30 cellular contexts compared by ENCODE assay signal in the genomic region with DNA sequence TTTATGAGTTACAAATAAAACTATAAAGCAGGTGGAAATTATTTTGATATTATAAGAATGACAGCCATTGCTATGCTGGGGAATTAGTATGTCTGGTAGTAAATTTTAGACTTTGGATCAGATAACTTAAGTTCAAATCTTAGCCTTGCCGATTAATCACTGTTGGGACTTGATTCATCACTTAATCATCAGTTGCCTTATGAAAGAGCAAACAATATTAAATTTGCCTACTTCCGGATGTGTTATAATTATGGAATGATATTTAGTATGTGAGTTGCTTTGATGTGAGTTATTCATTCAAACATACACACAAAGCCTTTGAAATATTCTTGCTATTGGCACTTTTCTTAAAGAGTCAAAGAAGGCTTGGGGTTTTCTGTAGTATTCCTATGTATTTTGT.
"Had no signal": no experiment of that assay in that cellular context is flagged by ENCODE, and none has a peak within 500 bp of the region (broad histone marks: within the 10 kb centered on the region; RNA-seq: fewer than 3 reads in every experiment).

No MANE protein-coding gene starts in this region.

- H3K9me3 ChIP-seq: ovary, right lobe of liver, thyroid gland, upper lobe of right lung had no signal

- FAIRE-seq: astrocyte, kidney had no signal

- H3K4me1 Mint-ChIP-seq: activated CD4-positive, alpha-beta T cell treated with anti-CD3 and anti-CD28 coated beads for 36 hours; activated CD8-positive, alpha-beta memory T cell treated with anti-CD3 and anti-CD28 coated beads, Interleukin-2, amount 10 ng/mL, durations not matched to agents 7 days and 5 days; central memory CD8-positive, alpha-beta T cell; endodermal cell; mesothelial cell of epicardium; naive B cell; stimulated activated effector memory CD8-positive, alpha-beta T cell treated with anti-CD3 and anti-CD28 coated beads, Interleukin-12 subunit alpha, Interleukin-12 subunit beta, amount 100 ng/mL, for 72 hours had no signal

- H3K4me1 ChIP-seq: gastroesophageal sphincter, right lobe of liver, thyroid gland, upper lobe of right lung had no signal

- H3K27ac ChIP-seq: brain microvascular endothelial cell, gastroesophageal sphincter, ovary, right lobe of liver, skin epidermis, thyroid gland, upper lobe of right lung had no signal

- H3K36me3 Mint-ChIP-seq: activated CD8-positive, alpha-beta memory T cell treated with anti-CD3 and anti-CD28 coated beads, Interleukin-2, amount 10 ng/mL, durations not matched to agents 7 days and 5 days; mesothelial cell of epicardium; naive B cell; stimulated activated effector memory CD8-positive, alpha-beta T cell treated with anti-CD3 and anti-CD28 coated beads, Interleukin-12 subunit alpha, Interleukin-12 subunit beta, amount 100 ng/mL, for 72 hours had no signal

- H3K27me3 Mint-ChIP-seq: activated CD4-positive, alpha-beta T cell treated with anti-CD3 and anti-CD28 coated beads for 36 hours; activated CD8-positive, alpha-beta memory T cell treated with anti-CD3 and anti-CD28 coated beads, Interleukin-2, amount 10 ng/mL, durations not matched to agents 7 days and 5 days; central memory CD8-positive, alpha-beta T cell; dendritic cell treated with granulocyte-macrophage colony-stimulating factor and Interleukin-4, amounts not matched to agents 40 ng/mL and 50 ng/mL, for 4 days; naive B cell; progenitor cell of endocrine pancreas; stimulated activated naive CD8-positive, alpha-beta T cell treated with anti-CD3 and anti-CD28 coated beads, Interleukin-15, Interleukin-2, amounts not matched to agents 100 ng/mL and 50 ng/mL, for 24 hours had no signal

- H3K4me3 ChIP-seq: gastroesophageal sphincter, ovary, right lobe of liver, skin epidermis, thyroid gland, upper lobe of right lung had no signal

- H3K27ac Mint-ChIP-seq: activated CD4-positive, alpha-beta T cell treated with anti-CD3 and anti-CD28 coated beads for 36 hours; activated CD8-positive, alpha-beta memory T cell treated with anti-CD3 and anti-CD28 coated beads, Interleukin-2, amount 10 ng/mL, durations not matched to agents 7 days and 5 days; activated CD8-positive, alpha-beta T cell treated with anti-CD3 and anti-CD28 coated beads, Interleukin-2, amount 10 ng/mL, durations not matched to agents 7 days and 5 days; activated naive CD4-positive, alpha-beta T cell treated with anti-CD3 and anti-CD28 coated beads for 36 hours; dendritic cell treated with granulocyte-macrophage colony-stimulating factor and Interleukin-4, amounts not matched to agents 40 ng/mL and 50 ng/mL, for 4 days; endodermal cell; mesothelial cell of epicardium; naive B cell; progenitor cell of endocrine pancreas; stimulated activated effector memory CD8-positive, alpha-beta T cell treated with anti-CD3 and anti-CD28 coated beads, Interleukin-12 subunit alpha, Interleukin-12 subunit beta, amount 100 ng/mL, for 72 hours; stimulated activated naive CD8-positive, alpha-beta T cell treated with anti-CD3 and anti-CD28 coated beads, Interleukin-15, Interleukin-2, amounts not matched to agents 100 ng/mL and 50 ng/mL, for 24 hours had no signal

- ATAC-seq: activated CD4-positive, alpha-beta T cell treated with anti-CD3 and anti-CD28 coated beads for 36 hours; activated CD8-positive, alpha-beta memory T cell treated with anti-CD3 and anti-CD28 coated beads, Interleukin-2, amount 10 ng/mL, durations not matched to agents 7 days and 5 days; activated CD8-positive, alpha-beta T cell treated with anti-CD3 and anti-CD28 coated beads, Interleukin-2, amount 10 ng/mL, durations not matched to agents 7 days and 5 days; gastroesophageal sphincter; left colon; right lobe of liver; stimulated activated effector memory CD8-positive, alpha-beta T cell treated with anti-CD3 and anti-CD28 coated beads, Interleukin-12 subunit alpha, Interleukin-12 subunit beta, amount 100 ng/mL, for 72 hours; upper lobe of right lung had no signal

- DNase-seq: activated CD4-positive, alpha-beta T cell treated with anti-CD3 and anti-CD28 coated beads for 36 hours; activated CD4-positive, CD25-positive, alpha-beta regulatory T cell; activated CD8-positive, alpha-beta memory T cell treated with anti-CD3 and anti-CD28 coated beads, Interleukin-2, amount 10 ng/mL, durations not matched to agents 7 days and 5 days; activated CD8-positive, alpha-beta T cell treated with anti-CD3 and anti-CD28 coated beads, Interleukin-2, amount 10 ng/mL, durations not matched to agents 7 days and 5 days; activated effector memory CD4-positive, alpha-beta T cell treated with Interleukin-2 at 50 U/mL for 16 hours; activated naive CD4-positive, alpha-beta T cell treated with anti-CD3 and anti-CD28 coated beads for 36 hours; amniotic stem cell; brain microvascular endothelial cell; endodermal cell; head of caudate nucleus; hippocampal formation; kidney; left colon; naive B cell; ovary; right lobe of liver; stimulated activated CD4-positive, alpha-beta T cell treated with anti-CD3 and anti-CD28 coated beads, Interleukin-12 subunit alpha, Interleukin-12 subunit beta, amount 100 ng/mL, for 4 hours; stimulated activated CD4-positive, alpha-beta T cell treated with anti-CD3 and anti-CD28 coated beads, Interleukin-4, amount 100 ng/mL, for 1 hour; substantia nigra; thyroid gland; upper lobe of right lung had no signal

- H3K36me3 ChIP-seq: brain microvascular endothelial cell, gastroesophageal sphincter, ovary, right lobe of liver, thyroid gland, upper lobe of right lung had no signal

- H3K27me3 ChIP-seq: brain microvascular endothelial cell, gastroesophageal sphincter, ovary, right lobe of liver, thyroid gland, upper lobe of right lung had no signal

- H3K4me3 Mint-ChIP-seq: activated CD4-positive, alpha-beta T cell treated with anti-CD3 and anti-CD28 coated beads for 36 hours; activated CD8-positive, alpha-beta memory T cell treated with anti-CD3 and anti-CD28 coated beads, Interleukin-2, amount 10 ng/mL, durations not matched to agents 7 days and 5 days; activated CD8-positive, alpha-beta T cell treated with anti-CD3 and anti-CD28 coated beads, Interleukin-2, amount 10 ng/mL, durations not matched to agents 7 days and 5 days; activated naive CD4-positive, alpha-beta T cell treated with anti-CD3 and anti-CD28 coated beads for 36 hours; central memory CD8-positive, alpha-beta T cell; dendritic cell treated with granulocyte-macrophage colony-stimulating factor and Interleukin-4, amounts not matched to agents 40 ng/mL and 50 ng/mL, for 4 days; endodermal cell; mesothelial cell of epicardium; naive B cell; stimulated activated effector memory CD8-positive, alpha-beta T cell treated with anti-CD3 and anti-CD28 coated beads, Interleukin-12 subunit alpha, Interleukin-12 subunit beta, amount 100 ng/mL, for 72 hours; stimulated activated naive CD8-positive, alpha-beta T cell treated with anti-CD3 and anti-CD28 coated beads, Interleukin-15, Interleukin-2, amounts not matched to agents 100 ng/mL and 50 ng/mL, for 24 hours had no signal
